Comparison of ENCODE assay signal across 17 cellular contexts in genomic region chr20:49832632-49833327, GRCh38. TPM values are rescaled to one million over a fixed set of nuclear protein-coding genes. Genes with fewer than 3 reads are reported as not detected.
A peak's percentile ranks its signal among the peaks of the same experiment; 100 is the strongest.
DNase-seq lines count a peak whose midpoint lies in the region; ATAC-seq and TF ChIP-seq lines count a peak whose summit lies in the region.
"Had no signal": no experiment of that assay in that cellular context is flagged by ENCODE, and none has a peak within 500 bp of the region (broad histone marks: within the 10 kb centered on the region; RNA-seq: fewer than 3 reads in every experiment).

No MANE protein-coding gene starts in this region.

- DNase-seq in CD4-positive, CD25-positive, alpha-beta regulatory T cell: no peak
- DNase-seq in PC-3 (peak; percentile 90), esophagus squamous epithelium (lab: John Stamatoyannopoulos, UW) (no peak), sciatic nerve (ENCODE audit: low spot score) (no peak), NCI-H128 (lab: John Stamatoyannopoulos, UW; ENCODE audit: unreplicated experiment) (no peak), COLO829 (ENCODE audit: low spot score) (no peak)
- no peak for DNase-seq in effector memory CD8-positive, alpha-beta T cell
- no peak for DNase-seq in stimulated activated CD4-positive, alpha-beta T cell treated with anti-CD3 and anti-CD28 coated beads, Interleukin-4, amount 100 ng/mL, for 24 hours
- DNase-seq: activated CD4-positive, alpha-beta T cell treated with anti-CD3 and anti-CD28 coated beads, Interleukin-2, amount 50 U/mL, for 4 hours; activated effector memory CD4-positive, alpha-beta T cell treated with anti-CD3 and anti-CD28 coated beads, Interleukin-2, amount 50 U/mL, for 16 hours; CD4-positive, alpha-beta memory T cell; cerebellar nuclear complex; foreskin melanocyte; kidney; NCI-H1092; NCI-H526; nephron progenitor cell had no signal

- H3K4me1 ChIP-seq in CD4-positive, CD25-positive, alpha-beta regulatory T cell (ENCODE audit: control insufficient read depth, insufficient read depth, low read length, poor library complexity, severe bottlenecking): no peaks in the 10 kb centered on the region
- H3K4me1 ChIP-seq in PC-3 (ENCODE audit: insufficient read depth, low read length) (peaks cover 17% of the 10 kb centered on the region), esophagus squamous epithelium (peaks cover 0 to 35% (median 9%) of the 10 kb centered on the region in 3 donors)

- no peak overlapping the region for H3K4me3 ChIP-seq in CD4-positive, CD25-positive, alpha-beta regulatory T cell (ENCODE audit: low read depth, low read length)
- H3K4me3 ChIP-seq in PC-3 (ENCODE audit: low read length) (no peak overlapping the region), esophagus squamous epithelium (no peak overlapping the region)

- POLR2A ChIA-PET in PC-3 (lab: Charles Lee; ENCODE audit: unreplicated experiment): interaction anchor here (0.6 kb wide), 4 partner anchors 44 to 549 kb away, joined by 3 to 4 read pairs (median 4); no protein-coding TSS in a partner anchor

- peaks cover 40% of the 10 kb centered on the region for H3K36me3 Mint-ChIP-seq in CD4-positive, CD25-positive, alpha-beta regulatory T cell
- H3K36me3 Mint-ChIP-seq in effector memory CD8-positive, alpha-beta T cell (ENCODE audit: insufficient read depth): peaks cover 27% of the 10 kb centered on the region

- H3K4me3 Mint-ChIP-seq in CD4-positive, CD25-positive, alpha-beta regulatory T cell: no peak overlapping the region
- no peak overlapping the region for H3K4me3 Mint-ChIP-seq in effector memory CD8-positive, alpha-beta T cell
- H3K4me3 Mint-ChIP-seq: CD4-positive, alpha-beta memory T cell; nephron progenitor cell had no signal

- no peaks in the 10 kb centered on the region for H3K27me3 ChIP-seq in CD4-positive, CD25-positive, alpha-beta regulatory T cell (ENCODE audit: control insufficient read depth, insufficient read depth, low read length)
- H3K27me3 ChIP-seq in PC-3 (ENCODE audit: low read length): no peaks in the 10 kb centered on the region
- no peaks in the 10 kb centered on the region for H3K27me3 ChIP-seq in esophagus squamous epithelium

- H3K4me1 Mint-ChIP-seq in CD4-positive, CD25-positive, alpha-beta regulatory T cell: peaks cover 12 to 21% (median 13%) of the 10 kb centered on the region in 4 donors
- H3K4me1 Mint-ChIP-seq in effector memory CD8-positive, alpha-beta T cell (ENCODE audit: low read depth in 2 of 2): peaks cover 8 to 12% of the 10 kb centered on the region in 2 donors
- H3K4me1 Mint-ChIP-seq: nephron progenitor cell had no signal

- H3K4me2 ChIP-seq in PC-3 (ENCODE audit: low read length): peak overlapping the region; percentile 34

- CTCF ChIA-PET in PC-3 (lab: Charles Lee): interaction anchor here (1.0 kb wide), 1 partner anchor 13 kb away, joined by 3 read pairs; no protein-coding TSS in a partner anchor

- BruUV-seq in PC-3 (replicated peaks; lab: Mats Ljungman, UMichigan): no TSS peak

- H3K9me2 ChIP-seq in PC-3 (replicated peaks; ENCODE audit: low read length): no peaks in the 10 kb centered on the region

- no peak overlapping the region for H3K9ac ChIP-seq in PC-3 (ENCODE audit: low read length)

- H3K27me3 Mint-ChIP-seq in CD4-positive, CD25-positive, alpha-beta regulatory T cell: no peaks in the 10 kb centered on the region
- no peaks in the 10 kb centered on the region for H3K27me3 Mint-ChIP-seq in effector memory CD8-positive, alpha-beta T cell
- H3K27me3 Mint-ChIP-seq: CD4-positive, alpha-beta memory T cell had no signal

- H2AFZ ChIP-seq in PC-3 (ENCODE audit: low read length): no peak overlapping the region

- H3K9me3 ChIP-seq in CD4-positive, CD25-positive, alpha-beta regulatory T cell (ENCODE audit: control insufficient read depth in 2 of 2, low read length in 2 of 2): no peaks in the 10 kb centered on the region
- H3K9me3 ChIP-seq in PC-3 (ENCODE audit: low read length) (no peaks in the 10 kb centered on the region), esophagus squamous epithelium (no peaks in the 10 kb centered on the region)

- H3K79me2 ChIP-seq in PC-3 (ENCODE audit: low read length): no peaks in the 10 kb centered on the region

- WGBS in esophagus squamous epithelium, 2 donors: 81 to 83% methylated on average over 13 of the region's 13 CpGs

- TF ChIP-seq CTCF in PC-3 (conservative IDR thresholded peaks at IDR 0.05; ENCODE audit: low read depth, low read length) (no peak), esophagus squamous epithelium (IDR thresholded peaks at IDR 0.05) (no peak)

- no peak overlapping the region for H3K27ac ChIP-seq in CD4-positive, CD25-positive, alpha-beta regulatory T cell (ENCODE audit: insufficient read depth, low read length, poor library complexity, severe bottlenecking)
- H3K27ac ChIP-seq in PC-3 (ENCODE audit: low read length): peak overlapping the region; percentile 5
- H3K27ac ChIP-seq in esophagus squamous epithelium: peak overlapping the region; percentile 50 to 59 (median 55)

- intact Hi-C loops in PC-3 (cut with micrococcal nuclease) (no loop called here), esophagus squamous epithelium (cut with DNase I) (no loop called here), sciatic nerve (cut with DNase I) (no loop called here)

- H4K20me1 ChIP-seq in PC-3 (ENCODE audit: low read length): no peaks in the 10 kb centered on the region

- peak overlapping the region in 2 of 3 donors; percentile 33 to 71 for H3K27ac Mint-ChIP-seq in CD4-positive, CD25-positive, alpha-beta regulatory T cell
- peak overlapping the region in 1 of 2 donors; percentile 78 for H3K27ac Mint-ChIP-seq in effector memory CD8-positive, alpha-beta T cell

- peaks cover 47% of the 10 kb centered on the region for H3K36me3 ChIP-seq in CD4-positive, CD25-positive, alpha-beta regulatory T cell (ENCODE audit: control insufficient read depth, insufficient read depth, low read length)
- H3K36me3 ChIP-seq in PC-3 (ENCODE audit: low read depth, low read length) (no peaks in the 10 kb centered on the region), esophagus squamous epithelium (peaks cover 0 to 51% (median 0%) of the 10 kb centered on the region in 3 donors)

- H3F3A ChIP-seq in PC-3 (ENCODE audit: low read length, unreplicated experiment): peaks cover 4% of the 10 kb centered on the region

- TF ChIP-seq POLR2A in esophagus squamous epithelium (IDR thresholded peaks at IDR 0.05): no peak

- ATAC-seq in CD4-positive, CD25-positive, alpha-beta regulatory T cell (ENCODE audit: low read depth in 2 of 2): no peak
- ATAC-seq in PC-3 (peak; percentile 97), sciatic nerve (peak; percentile 52)
- no peak for ATAC-seq in effector memory CD8-positive, alpha-beta T cell (replicated peaks)

- H3K9me3 Mint-ChIP-seq in CD4-positive, CD25-positive, alpha-beta regulatory T cell: no peaks in the 10 kb centered on the region
- H3K9me3 Mint-ChIP-seq in effector memory CD8-positive, alpha-beta T cell: no peaks in the 10 kb centered on the region
- H3K9me3 Mint-ChIP-seq: CD4-positive, alpha-beta memory T cell; nephron progenitor cell had no signal

RNA-seq across cellular contexts. Expression of gene SLC9A8, which starts 20.2 kb away (rescaled TPM):
- 47.4 TPM for total RNA-seq in CD4-positive, CD25-positive, alpha-beta regulatory T cell
- polyA plus RNA-seq in CD4-positive, CD25-positive, alpha-beta regulatory T cell: 1 to 10 TPM; 4.9 to 8.7 (median 7.0) TPM
- total RNA-seq in PC-3 (2014; rRNA removed) (11.7 and 13.1 TPM in 2 replicates), esophagus squamous epithelium (10 to 100 TPM; 11.5 to 14.1 (median 11.9) TPM), sciatic nerve (14.4 TPM)

Comparison
In these comparisons a context has a peak if more than half of its experiments do, and no peak if none do; other contexts are left out.
1. ATAC-seq: peak in PC-3 (single experiment) and sciatic nerve (single experiment); none in CD4-positive, CD25-positive, alpha-beta regulatory T cell (0 of 2) and effector memory CD8-positive, alpha-beta T cell (single experiment).